ENCODE assay signal across 18 cellular contexts in genomic region chr6:156985309-156985708, GRCh38.
A peak's percentile ranks its signal among the peaks of the same experiment; 100 is the strongest.
DNase-seq lines count a peak whose midpoint lies in the region; ATAC-seq and TF ChIP-seq lines count a peak whose summit lies in the region.
"Had no signal": no experiment of that assay in that cellular context is flagged by ENCODE, and none has a peak within 500 bp of the region (broad histone marks: within the 10 kb centered on the region; RNA-seq: fewer than 3 reads in every experiment).

No MANE protein-coding gene starts in this region.

- no peak for TF ChIP-seq EP300 in suprapubic skin (IDR thresholded peaks at IDR 0.05)

- POLR2A ChIA-PET in HEK293 (lab: Yijun Ruan, JAX) (no interaction called here), OCI-LY7 (lab: Charles Lee) (interaction anchor here (1.3 to 4.5 kb wide), 5 partner anchors 7 to 65 kb away, joined by 4 to 19 read pairs (median 11); no protein-coding TSS in a partner anchor)

- TF ChIP-seq CTCF in HEK293 (tag by site-specific recombination; IDR thresholded peaks at IDR 0.05) (no peak), OCI-LY7 (conservative IDR thresholded peaks at IDR 0.05; ENCODE audit: low read length) (no peak), endodermal cell (conservative IDR thresholded peaks at IDR 0.05) (no peak), progenitor cell of endocrine pancreas (IDR thresholded peaks at IDR 0.05; ENCODE audit: unreplicated experiment) (no peak), suprapubic skin (IDR thresholded peaks at IDR 0.05) (no peak)

- H3K9me3 ChIP-seq in HEK293 (ENCODE audit: control insufficient read depth, insufficient read depth, low read depth, low read length) (no peaks in the 10 kb centered on the region), OCI-LY7 (ENCODE audit: low read length) (no peaks in the 10 kb centered on the region), endodermal cell (ENCODE audit: control insufficient read depth, low read length) (no peaks in the 10 kb centered on the region), suprapubic skin (no peaks in the 10 kb centered on the region)
- H3K9me3 ChIP-seq: BE2C had no signal

- H3K4me2 ChIP-seq in OCI-LY7 (ENCODE audit: low read length): 0 out of 2 replicates have a peak overlapping the region, but pooled peaks have one; percentile 44

- no peak overlapping the region for H3K9ac ChIP-seq in endodermal cell (ENCODE audit: extremely low read depth, low read length, poor library complexity, severe bottlenecking)

- H3K4me3 ChIP-seq in HEK293 (ENCODE audit: low read depth, low read length) (no peak overlapping the region), OCI-LY7 (ENCODE audit: low read depth, low read length, poor library complexity, severe bottlenecking) (no peak overlapping the region), endodermal cell (ENCODE audit: low read length) (no peak overlapping the region), suprapubic skin (no peak overlapping the region)

- H2AFZ ChIP-seq in OCI-LY7 (ENCODE audit: low read length): no peak overlapping the region

- H3K27me3 Mint-ChIP-seq in endodermal cell (ENCODE audit: insufficient read depth) (no peaks in the 10 kb centered on the region), progenitor cell of endocrine pancreas (no peaks in the 10 kb centered on the region)

- no peaks in the 10 kb centered on the region for H3K36me3 ChIP-seq in HEK293 (ENCODE audit: control insufficient read depth in 2 of 2, insufficient read depth in 1 of 2, low read length in 2 of 2)
- no peaks in the 10 kb centered on the region for H3K36me3 ChIP-seq in OCI-LY7 (ENCODE audit: insufficient read depth, low read length)
- no peaks in the 10 kb centered on the region for H3K36me3 ChIP-seq in endodermal cell (ENCODE audit: control insufficient read depth, insufficient read depth, low read length)
- H3K36me3 ChIP-seq in suprapubic skin: no peaks in the 10 kb centered on the region
- H3K36me3 ChIP-seq: BE2C had no signal

- no peak for ATAC-seq in HG03432 (IDR thresholded peaks at IDR 0.05; ENCODE audit: unreplicated experiment)
- ATAC-seq: CD8-positive, alpha-beta T cell had no signal

- intact Hi-C loops in OCI-LY7 (cut with micrococcal nuclease; ENCODE audit: unreplicated experiment): no loop called here

- H3K4me3 Mint-ChIP-seq in endodermal cell (no peak overlapping the region), progenitor cell of endocrine pancreas (ENCODE audit: low read depth) (no peak overlapping the region)
- H3K4me3 Mint-ChIP-seq: CD8-positive, alpha-beta T cell; H9; HFFc6 had no signal

- H3K27me3 ChIP-seq in endodermal cell (ENCODE audit: control insufficient read depth, insufficient read depth, low read length, poor library complexity, severe bottlenecking) (no peaks in the 10 kb centered on the region), suprapubic skin (no peaks in the 10 kb centered on the region)
- H3K27me3 ChIP-seq: BE2C had no signal

- H3K27ac Mint-ChIP-seq in endodermal cell (peak overlapping the region; percentile 67), progenitor cell of endocrine pancreas (no peak overlapping the region)
- H3K27ac Mint-ChIP-seq: HFFc6 had no signal

- 85 to 97% methylated on average over 2 to 3 of the region's 3 CpGs for WGBS in endodermal cell (ENCODE audit: insufficient coverage in 1 of 2, insufficient read length in 1 of 2), 2 experiments
- WGBS in suprapubic skin: 79% methylated on average over 3 of the region's 3 CpGs

- no peak overlapping the region for H3K27ac ChIP-seq in HEK293 (ENCODE audit: extremely low read depth, low read depth, low read length)
- peak overlapping the region; percentile 99 for H3K27ac ChIP-seq in OCI-LY7 (ENCODE audit: low read depth, low read length, poor library complexity, severe bottlenecking)
- H3K27ac ChIP-seq in endodermal cell (ENCODE audit: low read depth, low read length): no peak overlapping the region
- H3K27ac ChIP-seq in suprapubic skin: no peak overlapping the region
- H3K27ac ChIP-seq: C4-2B, HL-60 had no signal

- CTCF ChIA-PET in HEK293 (lab: Yijun Ruan, JAX) (interaction anchor here (0.9 to 1.7 kb wide), 2 partner anchors 50 to 60 kb away, joined by 3 to 4 read pairs; no protein-coding TSS in a partner anchor), OCI-LY7 (lab: Charles Lee; ENCODE audit: unreplicated experiment) (no interaction called here)

- no TSS peak for BruUV-seq in OCI-LY7 (replicated peaks; lab: Mats Ljungman, UMichigan)

- peaks cover 91% of the 10 kb centered on the region for H3K79me2 ChIP-seq in OCI-LY7 (ENCODE audit: insufficient read depth, low read depth, low read length)

- no peak for DNase-seq in OCI-LY7 (ENCODE audit: low spot score)
- DNase-seq in endodermal cell: no peak
- no peak for DNase-seq in putamen (ENCODE audit: low spot score)
- DNase-seq in progenitor cell of endocrine pancreas (ENCODE audit: low spot score, unreplicated experiment): no peak
- DNase-seq in suprapubic skin (ENCODE audit: low spot score in 2 of 2): no peak
- DNase-seq: BE2C; CD8-positive, alpha-beta T cell; COR-L47; DMS153; DMS79 treated with DMSO at 0.1 percent for 48 hours; EL; GOT3; H9; HFFc6 had no signal

- no peaks in the 10 kb centered on the region for H4K20me1 ChIP-seq in OCI-LY7 (ENCODE audit: insufficient read depth, low read length)

- no peak for TF ChIP-seq POLR2A in suprapubic skin (IDR thresholded peaks at IDR 0.05)

- H3K36me3 Mint-ChIP-seq in endodermal cell (ENCODE audit: low read depth) (no peaks in the 10 kb centered on the region), progenitor cell of endocrine pancreas (ENCODE audit: insufficient read depth) (no peaks in the 10 kb centered on the region)
- H3K36me3 Mint-ChIP-seq: CD8-positive, alpha-beta T cell had no signal

- H3K4me1 ChIP-seq in HEK293 (ENCODE audit: control insufficient read depth, insufficient read depth, low read length): peaks cover 24% of the 10 kb centered on the region
- peaks cover 100% of the 10 kb centered on the region for H3K4me1 ChIP-seq in OCI-LY7 (ENCODE audit: insufficient read depth, low read length, poor library complexity, severe bottlenecking)
- peaks cover 11% of the 10 kb centered on the region for H3K4me1 ChIP-seq in endodermal cell (ENCODE audit: control insufficient read depth, insufficient read depth, low read length)
- peaks cover 43% of the 10 kb centered on the region for H3K4me1 ChIP-seq in suprapubic skin

- H3K9me3 Mint-ChIP-seq in endodermal cell (no peaks in the 10 kb centered on the region), progenitor cell of endocrine pancreas (ENCODE audit: low read depth) (no peaks in the 10 kb centered on the region)
- H3K9me3 Mint-ChIP-seq: CD8-positive, alpha-beta T cell; H9; HFFc6 had no signal

- H3K4me1 Mint-ChIP-seq in endodermal cell (peaks cover 55% of the 10 kb centered on the region), progenitor cell of endocrine pancreas (ENCODE audit: low read depth) (peaks cover 57% of the 10 kb centered on the region)

- H3K9me2 ChIP-seq in OCI-LY7 (ENCODE audit: insufficient read depth, low read length): no peaks in the 10 kb centered on the region

TF ChIP-seq in HEK293, 187 proteins besides CTCF, POLR2A, EP300 and RAD21 (continues in another document):
- TF ChIP-seq, protein P1, sequence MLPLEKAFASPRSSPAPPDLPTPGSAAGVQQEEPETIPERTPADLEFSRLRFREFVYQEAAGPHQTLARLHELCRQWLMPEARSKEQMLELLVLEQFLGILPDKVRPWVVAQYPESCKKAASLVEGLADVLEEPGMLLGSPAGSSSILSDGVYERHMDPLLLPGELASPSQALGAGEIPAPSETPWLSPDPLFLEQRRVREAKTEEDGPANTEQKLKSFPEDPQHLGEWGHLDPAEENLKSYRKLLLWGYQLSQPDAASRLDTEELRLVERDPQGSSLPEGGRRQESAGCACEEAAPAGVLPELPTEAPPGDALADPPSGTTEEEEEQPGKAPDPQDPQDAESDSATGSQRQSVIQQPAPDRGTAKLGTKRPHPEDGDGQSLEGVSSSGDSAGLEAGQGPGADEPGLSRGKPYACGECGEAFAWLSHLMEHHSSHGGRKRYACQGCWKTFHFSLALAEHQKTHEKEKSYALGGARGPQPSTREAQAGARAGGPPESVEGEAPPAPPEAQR (tag by site-specific recombination; IDR thresholded peaks at IDR 0.05): no peak
- TF ChIP-seq GLI2 (tag by site-specific recombination; IDR thresholded peaks at IDR 0.05; ENCODE audit: borderline replicate concordance, low read depth) (no peak), ZBTB21 (tag by site-specific recombination; IDR thresholded peaks at IDR 0.05) (no peak), ZNF626 (tag by site-specific recombination; IDR thresholded peaks at IDR 0.05) (no peak), ZNF140 (tag by site-specific recombination; IDR thresholded peaks at IDR 0.05) (no peak), ZNF202 (tag by site-specific recombination; IDR thresholded peaks at IDR 0.05; ENCODE audit: borderline replicate concordance) (no peak), ZNF558 (tag by site-specific recombination; IDR thresholded peaks at IDR 0.05) (no peak), OSR2 (tag by site-specific recombination; IDR thresholded peaks at IDR 0.05) (peak; percentile 45; the same call in 1 of the 2 replicates), PATZ1 (tag by site-specific recombination; IDR thresholded peaks at IDR 0.05) (no peak)
